In the genomic region with DNA sequence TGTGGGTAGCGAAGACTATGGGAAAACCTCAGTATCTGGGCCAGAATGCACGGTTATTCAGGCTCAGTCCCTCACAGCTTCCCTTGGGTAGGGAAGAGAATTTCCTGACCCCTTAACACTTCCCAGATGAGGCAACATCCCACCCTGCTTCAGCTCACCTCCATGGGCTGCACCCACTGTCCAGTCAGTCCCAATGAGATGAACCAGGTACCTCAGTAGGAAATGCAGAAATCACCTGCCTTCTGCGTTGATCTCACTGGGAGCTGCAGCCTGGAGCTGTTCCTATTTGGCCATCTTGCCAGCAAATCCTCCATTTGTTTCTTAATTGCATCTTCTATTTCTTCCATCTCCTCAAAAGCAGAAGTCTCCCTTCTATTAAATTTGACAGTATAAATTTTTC, we compare ENCODE assay signal across 1 cellular context.
TF ChIP-seq lines count a peak whose summit lies in the region.

No MANE protein-coding gene starts in this region.

TF ChIP-seq in HepG2, 621 proteins besides CTCF, POLR2A, EP300 and RAD21 (continued from another document):
- TF ChIP-seq, protein P1, sequence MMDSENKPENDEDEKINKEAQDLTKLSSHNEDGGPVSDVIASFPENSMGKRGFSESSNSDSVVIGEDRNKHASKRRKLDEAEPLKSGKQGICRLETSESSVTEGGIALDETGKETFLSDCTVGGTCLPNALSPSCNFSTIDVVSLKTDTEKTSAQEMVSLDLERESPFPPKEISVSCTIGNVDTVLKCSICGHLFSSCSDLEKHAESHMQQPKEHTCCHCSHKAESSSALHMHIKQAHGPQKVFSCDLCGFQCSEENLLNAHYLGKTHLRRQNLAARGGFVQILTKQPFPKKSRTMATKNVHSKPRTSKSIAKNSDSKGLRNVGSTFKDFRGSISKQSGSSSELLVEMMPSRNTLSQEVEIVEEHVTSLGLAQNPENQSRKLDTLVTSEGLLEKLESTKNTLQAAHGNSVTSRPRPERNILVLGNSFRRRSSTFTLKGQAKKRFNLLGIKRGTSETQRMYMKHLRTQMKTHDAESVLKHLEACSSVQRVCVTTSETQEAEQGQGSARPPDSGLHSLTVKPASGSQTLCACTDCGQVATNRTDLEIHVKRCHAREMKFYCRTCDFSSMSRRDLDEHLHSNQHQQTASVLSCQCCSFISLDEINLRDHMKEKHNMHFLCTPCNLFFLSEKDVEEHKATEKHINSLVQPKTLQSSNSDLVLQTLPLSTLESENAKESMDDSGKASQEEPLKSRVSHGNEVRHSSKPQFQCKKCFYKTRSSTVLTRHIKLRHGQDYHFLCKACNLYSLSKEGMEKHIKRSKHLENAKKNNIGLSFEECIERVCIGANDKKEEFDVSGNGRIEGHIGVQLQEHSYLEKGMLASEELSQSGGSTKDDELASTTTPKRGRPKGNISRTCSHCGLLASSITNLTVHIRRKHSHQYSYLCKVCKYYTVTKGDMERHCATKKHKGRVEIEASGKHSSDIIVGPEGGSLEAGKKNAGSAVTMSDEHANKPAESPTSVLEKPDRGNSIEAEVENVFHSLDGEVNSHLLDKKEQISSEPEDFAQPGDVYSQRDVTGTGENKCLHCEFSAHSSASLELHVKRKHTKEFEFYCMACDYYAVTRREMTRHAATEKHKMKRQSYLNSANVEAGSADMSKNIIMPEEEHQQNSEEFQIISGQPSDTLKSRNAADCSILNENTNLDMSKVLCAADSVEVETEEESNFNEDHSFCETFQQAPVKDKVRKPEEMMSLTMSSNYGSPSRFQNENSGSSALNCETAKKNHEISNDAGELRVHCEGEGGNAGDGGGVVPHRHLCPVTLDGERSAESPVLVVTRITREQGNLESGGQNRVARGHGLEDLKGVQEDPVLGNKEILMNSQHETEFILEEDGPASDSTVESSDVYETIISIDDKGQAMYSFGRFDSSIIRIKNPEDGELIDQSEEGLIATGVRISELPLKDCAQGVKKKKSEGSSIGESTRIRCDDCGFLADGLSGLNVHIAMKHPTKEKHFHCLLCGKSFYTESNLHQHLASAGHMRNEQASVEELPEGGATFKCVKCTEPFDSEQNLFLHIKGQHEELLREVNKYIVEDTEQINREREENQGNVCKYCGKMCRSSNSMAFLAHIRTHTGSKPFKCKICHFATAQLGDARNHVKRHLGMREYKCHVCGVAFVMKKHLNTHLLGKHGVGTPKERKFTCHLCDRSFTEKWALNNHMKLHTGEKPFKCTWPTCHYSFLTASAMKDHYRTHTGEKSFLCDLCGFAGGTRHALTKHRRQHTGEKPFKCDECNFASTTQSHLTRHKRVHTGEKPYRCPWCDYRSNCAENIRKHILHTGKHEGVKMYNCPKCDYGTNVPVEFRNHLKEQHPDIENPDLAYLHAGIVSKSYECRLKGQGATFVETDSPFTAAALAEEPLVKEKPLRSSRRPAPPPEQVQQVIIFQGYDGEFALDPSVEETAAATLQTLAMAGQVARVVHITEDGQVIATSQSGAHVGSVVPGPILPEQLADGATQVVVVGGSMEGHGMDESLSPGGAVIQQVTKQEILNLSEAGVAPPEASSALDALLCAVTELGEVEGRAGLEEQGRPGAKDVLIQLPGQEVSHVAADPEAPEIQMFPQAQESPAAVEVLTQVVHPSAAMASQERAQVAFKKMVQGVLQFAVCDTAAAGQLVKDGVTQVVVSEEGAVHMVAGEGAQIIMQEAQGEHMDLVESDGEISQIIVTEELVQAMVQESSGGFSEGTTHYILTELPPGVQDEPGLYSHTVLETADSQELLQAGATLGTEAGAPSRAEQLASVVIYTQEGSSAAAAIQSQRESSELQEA (CRISPR knock-in tag; IDR thresholded peaks at IDR 0.05; ENCODE audit: not compliant biosample characterization) = peak; percentile 22
- TF ChIP-seq, protein P2, sequence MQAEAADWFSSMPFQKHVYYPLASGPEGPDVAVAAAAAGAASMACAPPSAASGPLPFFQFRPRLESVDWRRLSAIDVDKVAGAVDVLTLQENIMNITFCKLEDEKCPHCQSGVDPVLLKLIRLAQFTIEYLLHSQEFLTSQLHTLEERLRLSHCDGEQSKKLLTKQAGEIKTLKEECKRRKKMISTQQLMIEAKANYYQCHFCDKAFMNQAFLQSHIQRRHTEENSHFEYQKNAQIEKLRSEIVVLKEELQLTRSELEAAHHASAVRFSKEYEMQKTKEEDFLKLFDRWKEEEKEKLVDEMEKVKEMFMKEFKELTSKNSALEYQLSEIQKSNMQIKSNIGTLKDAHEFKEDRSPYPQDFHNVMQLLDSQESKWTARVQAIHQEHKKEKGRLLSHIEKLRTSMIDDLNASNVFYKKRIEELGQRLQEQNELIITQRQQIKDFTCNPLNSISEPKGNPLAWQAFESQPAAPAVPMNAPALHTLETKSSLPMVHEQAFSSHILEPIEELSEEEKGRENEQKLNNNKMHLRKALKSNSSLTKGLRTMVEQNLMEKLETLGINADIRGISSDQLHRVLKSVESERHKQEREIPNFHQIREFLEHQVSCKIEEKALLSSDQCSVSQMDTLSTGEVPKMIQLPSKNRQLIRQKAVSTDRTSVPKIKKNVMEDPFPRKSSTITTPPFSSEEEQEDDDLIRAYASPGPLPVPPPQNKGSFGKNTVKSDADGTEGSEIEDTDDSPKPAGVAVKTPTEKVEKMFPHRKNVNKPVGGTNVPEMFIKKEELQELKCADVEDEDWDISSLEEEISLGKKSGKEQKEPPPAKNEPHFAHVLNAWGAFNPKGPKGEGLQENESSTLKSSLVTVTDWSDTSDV (CRISPR knock-in tag; IDR thresholded peaks at IDR 0.05) = no peak
- TF ChIP-seq ZNF232 (CRISPR knock-in tag; IDR thresholded peaks at IDR 0.05; ENCODE audit: borderline replicate concordance) = no peak
- 0 out of 2 replicates have a peak, but pooled peaks have one; percentile 3 for TF ChIP-seq ZNF264 (CRISPR knock-in tag; IDR thresholded peaks at IDR 0.05)
- TF ChIP-seq ZNF230 (CRISPR knock-in tag; IDR thresholded peaks at IDR 0.05) = 0 out of 2 replicates have a peak, but pooled peaks have one; percentile 68
- TF ChIP-seq ZNF749 (CRISPR knock-in tag; IDR thresholded peaks at IDR 0.05; ENCODE audit: borderline replicate concordance) = no peak
- TF ChIP-seq ZNF30 (CRISPR knock-in tag; IDR thresholded peaks at IDR 0.05) = no peak
- TF ChIP-seq CSRNP1 (CRISPR knock-in tag; IDR thresholded peaks at IDR 0.05) = no peak
- TF ChIP-seq HNRNPL (IDR thresholded peaks at IDR 0.05; ENCODE audit: low read depth, low read length) = no peak
- TF ChIP-seq, protein P3, sequence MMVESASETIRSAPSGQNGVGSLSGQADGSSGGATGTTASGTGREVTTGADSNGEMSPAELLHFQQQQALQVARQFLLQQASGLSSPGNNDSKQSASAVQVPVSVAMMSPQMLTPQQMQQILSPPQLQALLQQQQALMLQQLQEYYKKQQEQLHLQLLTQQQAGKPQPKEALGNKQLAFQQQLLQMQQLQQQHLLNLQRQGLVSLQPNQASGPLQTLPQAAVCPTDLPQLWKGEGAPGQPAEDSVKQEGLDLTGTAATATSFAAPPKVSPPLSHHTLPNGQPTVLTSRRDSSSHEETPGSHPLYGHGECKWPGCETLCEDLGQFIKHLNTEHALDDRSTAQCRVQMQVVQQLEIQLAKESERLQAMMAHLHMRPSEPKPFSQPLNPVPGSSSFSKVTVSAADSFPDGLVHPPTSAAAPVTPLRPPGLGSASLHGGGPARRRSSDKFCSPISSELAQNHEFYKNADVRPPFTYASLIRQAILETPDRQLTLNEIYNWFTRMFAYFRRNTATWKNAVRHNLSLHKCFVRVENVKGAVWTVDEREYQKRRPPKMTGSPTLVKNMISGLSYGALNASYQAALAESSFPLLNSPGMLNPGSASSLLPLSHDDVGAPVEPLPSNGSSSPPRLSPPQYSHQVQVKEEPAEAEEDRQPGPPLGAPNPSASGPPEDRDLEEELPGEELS (CRISPR knock-in tag; IDR thresholded peaks at IDR 0.05) = no peak
- no peak for TF ChIP-seq ZNF329 (CRISPR knock-in tag; IDR thresholded peaks at IDR 0.05; ENCODE audit: low read depth)
- TF ChIP-seq RXRA (CRISPR knock-in tag; IDR thresholded peaks at IDR 0.05) = no peak
- 0 out of 2 replicates have a peak, but pooled peaks have one; percentile 65 for TF ChIP-seq WIZ (CRISPR knock-in tag; IDR thresholded peaks at IDR 0.05)
TF ChIP-seq in HepG2: peak in this region for 4.
